Comparison of ENCODE assay signal across 8 cellular contexts in the genomic region with DNA sequence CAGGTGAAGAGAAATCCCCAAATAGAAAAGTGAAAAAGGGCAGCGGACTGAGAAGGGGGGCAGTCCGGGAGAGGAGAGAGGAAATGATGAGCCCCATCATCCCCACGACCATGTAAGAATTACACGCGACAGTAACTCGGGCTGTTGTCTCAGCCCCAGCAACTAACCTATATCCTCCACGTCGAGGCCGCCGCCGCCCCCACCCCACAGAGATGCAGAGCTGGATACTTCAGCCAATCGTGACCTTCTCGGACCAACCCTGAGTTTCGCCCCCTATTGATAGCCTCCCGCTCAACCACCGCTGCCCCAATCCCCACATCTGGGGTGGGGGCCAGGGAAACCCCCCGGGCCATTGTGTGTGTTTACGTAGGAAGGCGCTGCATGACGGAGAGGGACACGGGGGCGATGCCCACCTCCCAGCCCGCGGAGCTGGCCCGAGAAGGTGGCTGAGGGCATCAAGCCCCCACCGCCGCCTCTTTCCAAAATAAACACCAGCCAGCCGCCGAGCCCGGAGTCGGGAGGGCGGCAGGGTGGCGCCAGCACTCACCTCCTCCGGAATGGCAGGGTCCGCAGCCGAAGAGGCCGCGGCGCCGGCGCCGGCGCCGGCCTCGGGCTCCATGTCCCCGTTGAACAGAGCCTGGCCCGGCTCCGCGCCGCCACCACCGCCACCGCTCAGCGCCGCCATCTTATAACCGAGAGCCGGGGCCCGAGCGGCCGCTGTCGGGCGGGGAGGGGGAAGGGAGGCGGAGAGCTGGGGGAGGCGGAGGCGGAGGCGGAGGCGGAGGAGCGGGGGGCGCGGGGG. TPM values are rescaled to one million over a fixed set of nuclear protein-coding genes. Genes with fewer than 3 reads are reported as not detected.
DNase-seq lines count a peak whose midpoint lies in the region; ATAC-seq and TF ChIP-seq lines count a peak whose summit lies in the region.

No MANE protein-coding gene starts in this region.

- H3K27me3 Mint-ChIP-seq in HFFc6 (ENCODE audit: insufficient read depth) (peaks cover 6% of the 10 kb centered on the region), T-cell (no peaks in the 10 kb centered on the region)

- H3K9me3 Mint-ChIP-seq in HFFc6 (no peaks in the 10 kb centered on the region), T-cell (peaks cover 0 to 5% (median 0%) of the 10 kb centered on the region in 3 donors)

- peaks cover 11% of the 10 kb centered on the region for H3K4me1 Mint-ChIP-seq in HFFc6 (ENCODE audit: low read depth)
- H3K4me1 Mint-ChIP-seq in T-cell: peaks cover 28 to 34% (median 30%) of the 10 kb centered on the region in 3 donors

- under 1% methylated on average over 66 of the region's 69 CpGs for WGBS in right cardiac atrium
- 1% methylated on average over 53 to 69 of the region's 69 CpGs for WGBS in aorta, 2 donors

- DNase-seq in HFFc6: peak; percentile 41
- peak; percentile 94 for DNase-seq in NAMALWA (ENCODE audit: low spot score)
- DNase-seq in T-cell: peak in 33 of 34 experiments; percentile 64 to 87 (median 78)
- DNase-seq in amygdala (lab: John Stamatoyannopoulos, UW): peak; percentile 15 to 88 (median 72)
- DNase-seq in right cardiac atrium: peak; percentile 78 to 92 (median 90)
- peak; percentile 85 to 93 for DNase-seq in aorta

- H3K4me1 ChIP-seq in right cardiac atrium (ENCODE audit: control insufficient read depth, insufficient read depth, low read length): no peaks in the 10 kb centered on the region
- peaks cover 7% of the 10 kb centered on the region for H3K4me1 ChIP-seq in rectal smooth muscle tissue (ENCODE audit: control insufficient read depth, insufficient read depth, low read length)
- H3K4me1 ChIP-seq in aorta (ENCODE audit: control insufficient read depth in 1 of 2, insufficient read depth in 2 of 2, low read length in 2 of 2): no peaks in the 10 kb centered on the region

- no peak overlapping the region for H3K27ac Mint-ChIP-seq in HFFc6
- no peak overlapping the region for H3K27ac Mint-ChIP-seq in T-cell

- H3K27ac ChIP-seq in right cardiac atrium (ENCODE audit: low read length): peak overlapping the region; percentile 82
- H3K27ac ChIP-seq in rectal smooth muscle tissue (ENCODE audit: low read depth, low read length): peak overlapping the region; percentile 96
- H3K27ac ChIP-seq in aorta (ENCODE audit: low read depth in 1 of 2, low read length in 2 of 2): peak overlapping the region; percentile 90 to 99

- no peak overlapping the region for H3K4me3 Mint-ChIP-seq in HFFc6
- H3K4me3 Mint-ChIP-seq in T-cell: no peak overlapping the region

- ATAC-seq in T-cell (replicated peaks in 1 of 4): peak; percentile 79 to 85 (median 83)
- peak; percentile 86 to 89 for ATAC-seq in right cardiac atrium
- ATAC-seq in aorta (ENCODE audit: low FRiP score): peak; percentile 88

- H3K4me3 ChIP-seq in right cardiac atrium (ENCODE audit: low read length): peak overlapping the region; percentile 89
- peak overlapping the region; percentile 91 for H3K4me3 ChIP-seq in rectal smooth muscle tissue (ENCODE audit: low read length)
- H3K4me3 ChIP-seq in aorta (ENCODE audit: low read length in 2 of 2): peak overlapping the region; percentile 93 to 99

- CTCF ChIA-PET in T-cell (lab: Charles Lee): interaction anchor here in 1 of 2 donors (1.1 to 2.3 kb wide), 3 partner anchors 40 to 113 kb away, joined by 3 to 9 read pairs (median 9); a partner anchor contains a TSS

- TF ChIP-seq CTCF in GM12874 (IDR thresholded peaks at IDR 0.05; ENCODE audit: insufficient read depth, low read depth, low read length): peak; percentile 63
- TF ChIP-seq CTCF in HFFc6 (IDR thresholded peaks at IDR 0.05): peak; percentile 72

- intact Hi-C loops in right cardiac atrium (cut with DNase I): loop anchor here in 2 of 4 donors (10.0 kb wide), 2 partner anchors 81 to 109 kb away; no protein-coding TSS in a partner anchor
- intact Hi-C loops in aorta (cut with DNase I): loop anchor here (10.0 kb wide), 2 partner anchors 91 to 229 kb away; a partner anchor contains a TSS

- no peaks in the 10 kb centered on the region for H3K27me3 ChIP-seq in right cardiac atrium (ENCODE audit: control insufficient read depth, insufficient read depth)
- H3K27me3 ChIP-seq in rectal smooth muscle tissue (ENCODE audit: control insufficient read depth, insufficient read depth, low read length): no peaks in the 10 kb centered on the region
- no peaks in the 10 kb centered on the region for H3K27me3 ChIP-seq in aorta (ENCODE audit: control insufficient read depth in 1 of 2, insufficient read depth in 2 of 2, low read length in 1 of 2)

- H3K36me3 ChIP-seq in rectal smooth muscle tissue (ENCODE audit: control insufficient read depth, insufficient read depth, low read length) (no peaks in the 10 kb centered on the region), aorta (ENCODE audit: control insufficient read depth in 1 of 2, insufficient read depth in 2 of 2, low read length in 1 of 2) (no peaks in the 10 kb centered on the region)

- POLR2A ChIA-PET in T-cell (lab: Charles Lee): interaction anchor here (0.5 to 1.5 kb wide), 9 partner anchors 15 to 1829 kb away, joined by 3 to 23 read pairs (median 5); a partner anchor contains a TSS

- peak overlapping the region; percentile 87 for H3K9ac ChIP-seq in rectal smooth muscle tissue (ENCODE audit: low read length)

- no peaks in the 10 kb centered on the region for H3K36me3 Mint-ChIP-seq in HFFc6 (ENCODE audit: low read depth)
- H3K36me3 Mint-ChIP-seq in T-cell: peaks cover 3% of the 10 kb centered on the region

- H3K9me3 ChIP-seq in right cardiac atrium (ENCODE audit: control insufficient read depth, low read length) (no peaks in the 10 kb centered on the region), aorta (ENCODE audit: control insufficient read depth, low read length) (no peaks in the 10 kb centered on the region)

RNA-seq across cellular contexts. Expression of a gene that starts 0.5 kb away (rescaled TPM):
- total RNA-seq in HFFc6 (2021; fragmentation: NEBNext Ultra II Directional; extraction: Animal tissue kit (Norgen Biotek cat#: 25700)): 10 to 100 TPM; 20.3 to 24.2 (median 22.8) TPM
- total RNA-seq in T-cell (10 to 100 TPM; 39.3 to 65.1 (median 42.2) TPM), right cardiac atrium (10 to 100 TPM; 23.6 to 29.3 (median 27.2) TPM), aorta (10 to 100 TPM; 53.5 to 55.5 TPM)
- polyA plus RNA-seq in right cardiac atrium (8.4 TPM), aorta (1 to 10 TPM; 4.1 to 6.3 TPM)

Comparison
In these comparisons a context has a peak if more than half of its experiments do, and no peak if none do; other contexts are left out.
1. Peak in every context shown above with its lines: DNase-seq, ATAC-seq, H3K4me3 ChIP-seq and H3K27ac ChIP-seq.
2. DNase-seq: peak in every context shown above with its lines; median percentile 94 in NAMALWA; 90 in right cardiac atrium; 89 in aorta; 78 in T-cell; 72 in amygdala; 41 in HFFc6.